In genomic region chr18:33159151-33159550, GRCh38 we compare ENCODE assay signal across 1 cellular context.
A peak's percentile ranks its signal among the peaks of the same experiment; 100 is the strongest.
TF ChIP-seq lines count a peak whose summit lies in the region.

No MANE protein-coding gene starts in this region.

TF ChIP-seq in HepG2, 621 proteins besides CTCF, POLR2A, EP300 and RAD21 (continued from another document):
- TF ChIP-seq MNT (IDR thresholded peaks at IDR 0.05): no peak
- peak; percentile 49 to 66; a peak in 3 of 4 replicates for TF ChIP-seq MAFK (conservative IDR thresholded peaks at IDR 0.05 in 1 of 2, IDR thresholded peaks at IDR 0.05 in 1 of 2; ENCODE audit: low read length in 2 of 2)
- no peak for TF ChIP-seq AKNA (CRISPR knock-in tag; IDR thresholded peaks at IDR 0.05; ENCODE audit: borderline replicate concordance)
- no peak for TF ChIP-seq ZNF746 (CRISPR knock-in tag; IDR thresholded peaks at IDR 0.05)
- no peak for TF ChIP-seq FOSL1 (CRISPR knock-in tag; IDR thresholded peaks at IDR 0.05; ENCODE audit: borderline replicate concordance)
